In genomic region chr11:102546427-102546826, GRCh38 we compare ENCODE assay signal across 11 cellular contexts. TPM values are rescaled to one million over a fixed set of nuclear protein-coding genes. Genes with fewer than 3 reads are reported as not detected.
DNase-seq lines count a peak whose midpoint lies in the region; ATAC-seq and TF ChIP-seq lines count a peak whose summit lies in the region.
"Had no signal": no experiment of that assay in that cellular context is flagged by ENCODE, and none has a peak within 500 bp of the region (broad histone marks: within the 10 kb centered on the region; RNA-seq: fewer than 3 reads in every experiment).

No MANE protein-coding gene starts in this region.

- ATAC-seq in GM18519 (IDR thresholded peaks at IDR 0.05; ENCODE audit: low FRiP score, unreplicated experiment) (peak; percentile 56), GM21619 (IDR thresholded peaks at IDR 0.05; ENCODE audit: unreplicated experiment) (peak; percentile 47), HG03378 (IDR thresholded peaks at IDR 0.05; ENCODE audit: unreplicated experiment) (peak; percentile 53), GM18873 (IDR thresholded peaks at IDR 0.05; ENCODE audit: low FRiP score, unreplicated experiment) (no peak)

- no peak for TF ChIP-seq CTCF in fibroblast of the aortic adventitia (IDR thresholded peaks at IDR 0.05; ENCODE audit: insufficient read depth, low read length)

- no peaks in the 10 kb centered on the region for H3K4me1 Mint-ChIP-seq in activated CD4-positive, alpha-beta memory T cell treated with anti-CD3 and anti-CD28 coated beads, Interleukin-2, amount 10 ng/mL, durations not matched to agents 7 days and 5 days

- CTCF ChIA-PET in activated CD4-positive, alpha-beta memory T cell treated with anti-CD3 and anti-CD28 coated beads, Interleukin-2, amount 10 ng/mL, durations not matched to agents 7 days and 5 days (lab: Charles Lee) = interaction anchor here (0.6 to 1.6 kb wide), 2 partner anchors 12 to 217 kb away, joined by 3 read pairs; no protein-coding TSS in a partner anchor

- H3K9me3 Mint-ChIP-seq in activated CD4-positive, alpha-beta memory T cell treated with anti-CD3 and anti-CD28 coated beads, Interleukin-2, amount 10 ng/mL, durations not matched to agents 7 days and 5 days = no peaks in the 10 kb centered on the region
- H3K9me3 Mint-ChIP-seq: T-helper 2 cell treated with Interferon-gamma antibody and Interleukin-4, amounts not matched to agents 5 μg/mL and 100 μg/mL, for 36 hours had no signal

- POLR2A ChIA-PET in activated CD4-positive, alpha-beta memory T cell treated with anti-CD3 and anti-CD28 coated beads, Interleukin-2, amount 10 ng/mL, durations not matched to agents 7 days and 5 days (lab: Charles Lee) = no interaction called here

- H3K27ac Mint-ChIP-seq in activated CD4-positive, alpha-beta memory T cell treated with anti-CD3 and anti-CD28 coated beads, Interleukin-2, amount 10 ng/mL, durations not matched to agents 7 days and 5 days = no peak overlapping the region
- H3K27ac Mint-ChIP-seq: activated naive CD8-positive, alpha-beta T cell treated with anti-CD3 and anti-CD28 coated beads, Interleukin-2, amount 10 ng/mL, durations not matched to agents 7 days and 5 days; T-helper 2 cell treated with Interferon-gamma antibody and Interleukin-4, amounts not matched to agents 5 μg/mL and 100 μg/mL, for 36 hours had no signal

- DNase-seq in fibroblast of the aortic adventitia (ENCODE audit: low read depth) = peak; percentile 19
- DNase-seq in activated CD4-positive, alpha-beta memory T cell treated with anti-CD3 and anti-CD28 coated beads, Interleukin-2, amount 10 ng/mL, durations not matched to agents 7 days and 5 days = no peak
- no peak for DNase-seq in pons (ENCODE audit: low spot score)
- DNase-seq in KG1 (lab: John Stamatoyannopoulos, UW) = no peak
- DNase-seq: activated naive CD8-positive, alpha-beta T cell treated with anti-CD3 and anti-CD28 coated beads, Interleukin-2, amount 10 ng/mL, durations not matched to agents 7 days and 5 days had no signal

- no peak overlapping the region for H3K4me3 Mint-ChIP-seq in activated CD4-positive, alpha-beta memory T cell treated with anti-CD3 and anti-CD28 coated beads, Interleukin-2, amount 10 ng/mL, durations not matched to agents 7 days and 5 days
- H3K4me3 Mint-ChIP-seq: activated naive CD8-positive, alpha-beta T cell treated with anti-CD3 and anti-CD28 coated beads, Interleukin-2, amount 10 ng/mL, durations not matched to agents 7 days and 5 days; T-helper 2 cell treated with Interferon-gamma antibody and Interleukin-4, amounts not matched to agents 5 μg/mL and 100 μg/mL, for 36 hours had no signal

- H3K4me3 ChIP-seq in fibroblast of the aortic adventitia (ENCODE audit: low read depth, low read length) = no peak overlapping the region

- no peaks in the 10 kb centered on the region for H3K36me3 Mint-ChIP-seq in activated CD4-positive, alpha-beta memory T cell treated with anti-CD3 and anti-CD28 coated beads, Interleukin-2, amount 10 ng/mL, durations not matched to agents 7 days and 5 days (ENCODE audit: low read depth)
- H3K36me3 Mint-ChIP-seq: activated naive CD8-positive, alpha-beta T cell treated with anti-CD3 and anti-CD28 coated beads, Interleukin-2, amount 10 ng/mL, durations not matched to agents 7 days and 5 days had no signal

- no peaks in the 10 kb centered on the region for H3K27me3 Mint-ChIP-seq in activated CD4-positive, alpha-beta memory T cell treated with anti-CD3 and anti-CD28 coated beads, Interleukin-2, amount 10 ng/mL, durations not matched to agents 7 days and 5 days
- H3K27me3 Mint-ChIP-seq: activated naive CD8-positive, alpha-beta T cell treated with anti-CD3 and anti-CD28 coated beads, Interleukin-2, amount 10 ng/mL, durations not matched to agents 7 days and 5 days had no signal

RNA-seq across cellular contexts. Expression of gene MMP7, which starts 15.9 kb away (rescaled TPM):
- not detected in 2 replicates for total RNA-seq in fibroblast of the aortic adventitia (ENCODE audit: low replicate concordance)
- total RNA-seq in activated CD4-positive, alpha-beta memory T cell treated with anti-CD3 and anti-CD28 coated beads, Interleukin-2, amount 10 ng/mL, durations not matched to agents 7 days and 5 days = not detected
- total RNA-seq: activated naive CD8-positive, alpha-beta T cell treated with anti-CD3 and anti-CD28 coated beads, Interleukin-2, amount 10 ng/mL, durations not matched to agents 7 days and 5 days; skeletal muscle tissue had no signal
